In the genomic region with DNA sequence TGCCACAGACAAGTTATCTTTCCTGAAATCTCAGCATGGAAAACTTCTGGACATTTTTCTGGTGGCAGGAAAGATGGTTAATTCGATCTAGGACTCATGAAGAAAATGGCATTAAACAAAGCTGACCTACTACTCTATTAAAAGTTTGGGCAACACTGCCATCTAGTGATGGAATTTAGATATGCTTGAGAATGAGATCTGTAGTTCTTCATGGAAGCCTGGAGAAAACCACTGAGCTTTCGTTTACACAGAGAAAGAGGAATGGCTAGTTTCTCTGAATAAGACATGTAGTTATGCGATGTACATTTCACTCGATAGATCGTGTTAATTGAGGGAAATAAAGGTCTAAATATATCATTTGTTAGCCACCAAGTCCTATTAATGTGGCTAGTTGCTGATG, we compare ENCODE assay signal across 8 cellular contexts. TPM values are rescaled to one million over a fixed set of nuclear protein-coding genes. Genes with fewer than 3 reads are reported as not detected.
DNase-seq lines count a peak whose midpoint lies in the region; ATAC-seq and TF ChIP-seq lines count a peak whose summit lies in the region.

No MANE protein-coding gene starts in this region.

- BruUV-seq in mammary epithelial cell (replicated peaks; lab: Mats Ljungman, UMichigan): no TSS peak

- no peak overlapping the region for H3K27ac ChIP-seq in mammary epithelial cell (ENCODE audit: insufficient read depth, low read depth, low read length)
- no peak overlapping the region for H3K27ac ChIP-seq in upper lobe of right lung

- WGBS in mammary epithelial cell (ENCODE audit: low coverage, missing lambda C conversion rate): 4% methylated on average over 5 of the region's 5 CpGs

- H3K27me3 Mint-ChIP-seq in activated T-cell treated with anti-CD3 and anti-CD28 coated beads, Interleukin-2, amount 50 U/mL, for 24 hours: peaks cover 30% of the 10 kb centered on the region

- no peaks in the 10 kb centered on the region for H3K9me3 ChIP-seq in mammary epithelial cell (replicated peaks; ENCODE audit: insufficient read depth, low read length)
- H3K9me3 ChIP-seq in upper lobe of right lung: no peaks in the 10 kb centered on the region

- CTCF ChIA-PET in mammary epithelial cell (lab: Charles Lee; ENCODE audit: low non-redundant PET): interaction anchor here (0.6 kb wide), 2 partner anchors 11 to 1311 kb away, joined by 3 to 4 read pairs; a partner anchor contains a TSS

- no peaks in the 10 kb centered on the region for H3K4me1 Mint-ChIP-seq in activated T-cell treated with anti-CD3 and anti-CD28 coated beads, Interleukin-2, amount 50 U/mL, for 24 hours (ENCODE audit: low read depth)

- H2AFZ ChIP-seq in mammary epithelial cell (ENCODE audit: low read depth, low read length): no peak overlapping the region

- no peaks in the 10 kb centered on the region for H3K9me3 Mint-ChIP-seq in activated T-cell treated with anti-CD3 and anti-CD28 coated beads, Interleukin-2, amount 50 U/mL, for 24 hours

- H3K4me2 ChIP-seq in mammary epithelial cell (ENCODE audit: insufficient read depth, low read depth, low read length): no peak overlapping the region

- H4K20me1 ChIP-seq in mammary epithelial cell (ENCODE audit: insufficient read depth, low read length): no peaks in the 10 kb centered on the region

- H3K4me1 ChIP-seq in mammary epithelial cell (ENCODE audit: insufficient read depth, low read length): no peaks in the 10 kb centered on the region
- no peaks in the 10 kb centered on the region for H3K4me1 ChIP-seq in upper lobe of right lung

- no peak overlapping the region for H3K4me3 Mint-ChIP-seq in activated T-cell treated with anti-CD3 and anti-CD28 coated beads, Interleukin-2, amount 50 U/mL, for 24 hours

- H3K36me3 ChIP-seq in mammary epithelial cell (ENCODE audit: insufficient read depth, low read length) (no peaks in the 10 kb centered on the region), upper lobe of right lung (no peaks in the 10 kb centered on the region)

- H3K27me3 ChIP-seq in mammary epithelial cell (ENCODE audit: insufficient read depth, low read length) (no peaks in the 10 kb centered on the region), upper lobe of right lung (no peaks in the 10 kb centered on the region)

- no peak overlapping the region for H3K4me3 ChIP-seq in mammary epithelial cell (replicated peaks in 1 of 3; ENCODE audit: insufficient read depth in 1 of 3, low read depth in 2 of 3, low read length in 3 of 3)
- no peak overlapping the region for H3K4me3 ChIP-seq in upper lobe of right lung

- H3K79me2 ChIP-seq in mammary epithelial cell (ENCODE audit: insufficient read depth, low read length): no peaks in the 10 kb centered on the region

- dilution Hi-C loops in mammary epithelial cell (cut with HindIII; ENCODE audit: low sequenced_read_pairs): loop anchor here (5.0 kb wide), 1 partner anchor 400 kb away; no protein-coding TSS in a partner anchor

- ATAC-seq in GM19351 (IDR thresholded peaks at IDR 0.05; ENCODE audit: unreplicated experiment) (peak; percentile 65), HG03460 (IDR thresholded peaks at IDR 0.05; ENCODE audit: unreplicated experiment) (peak; percentile 55), upper lobe of right lung (peak; percentile 71)

- H3K27ac Mint-ChIP-seq in activated T-cell treated with anti-CD3 and anti-CD28 coated beads, Interleukin-2, amount 50 U/mL, for 24 hours: no peak overlapping the region

- in situ Hi-C loops in mammary epithelial cell (cut with MboI; ENCODE audit: low sequenced_read_pairs in 2 of 2): no loop called here

- DNase-seq in DMS79 (lab: John Stamatoyannopoulos, UW): peak; percentile 14
- DNase-seq in NCI-H69 (lab: John Stamatoyannopoulos, UW): peak; percentile 74
- DNase-seq in mammary epithelial cell: peak; percentile 44
- DNase-seq in left kidney (ENCODE audit: low read depth, low spot score): peak; percentile 82
- DNase-seq in upper lobe of right lung: no peak
- DNase-seq in activated T-cell treated with anti-CD3 and anti-CD28 coated beads, Interleukin-2, amount 50 U/mL, for 24 hours: no peak

- intact Hi-C loops in mammary epithelial cell (cut with micrococcal nuclease): loop anchor here (1.0 to 5.0 kb wide), 4 partner anchors 137 to 1135 kb away; no protein-coding TSS in a partner anchor
- intact Hi-C loops in upper lobe of right lung (cut with DNase I): no loop called here

- no peak overlapping the region for H3K9ac ChIP-seq in mammary epithelial cell (ENCODE audit: insufficient read depth, low read length)

- no peaks in the 10 kb centered on the region for H3K36me3 Mint-ChIP-seq in activated T-cell treated with anti-CD3 and anti-CD28 coated beads, Interleukin-2, amount 50 U/mL, for 24 hours (ENCODE audit: low read depth)

- TF ChIP-seq CTCF in mammary epithelial cell (conservative IDR thresholded peaks at IDR 0.05 in 1 of 2, IDR thresholded peaks at IDR 0.05 in 1 of 2; ENCODE audit: extremely low read depth in 1 of 2, insufficient read depth in 1 of 2, low read depth in 1 of 2, low read length in 2 of 2) (peak; percentile 58 to 60), upper lobe of right lung (IDR thresholded peaks at IDR 0.05) (peak; percentile 51)

RNA-seq across cellular contexts. Expression of a gene that starts 51.7 kb away (rescaled TPM):
- not detected for total RNA-seq in mammary epithelial cell
- 0.07 TPM for polyA plus RNA-seq in mammary epithelial cell
- not detected for polyA minus RNA-seq in mammary epithelial cell
- total RNA-seq in upper lobe of right lung: 95.8 TPM

Comparison
In these comparisons a context has a peak if more than half of its experiments do, and no peak if none do; other contexts are left out.
1. DNase-seq: peak in DMS79 (single experiment), NCI-H69 (single experiment), mammary epithelial cell (single experiment) and left kidney (single experiment); none in upper lobe of right lung (single experiment) and activated T-cell treated with anti-CD3 and anti-CD28 coated beads, Interleukin-2, amount 50 U/mL, for 24 hours (single experiment).
2. RNA of a gene that starts 51.7 kb away (total RNA-seq): 95.8 TPM in upper lobe of right lung (single experiment); not detected in mammary epithelial cell; every median in the first group is over 10 times any median in the second.
3. Peak in every context shown above with its lines, with median percentiles within 50 percentile points of each other: ATAC-seq.